In genomic region chr14:24243336-24243836, GRCh38 we compare ENCODE assay signal across 6 cellular contexts. TPM values are rescaled to one million over a fixed set of nuclear protein-coding genes. Genes with fewer than 3 reads are reported as not detected.
DNase-seq lines count a peak whose midpoint lies in the region; ATAC-seq and TF ChIP-seq lines count a peak whose summit lies in the region.

No MANE protein-coding gene starts in this region.

- peaks cover 58% of the 10 kb centered on the region for H3K4me1 ChIP-seq in CD4-positive, CD25-positive, alpha-beta regulatory T cell (ENCODE audit: control insufficient read depth, insufficient read depth, low read length, poor library complexity, severe bottlenecking)
- H3K4me1 ChIP-seq in endocrine pancreas (ENCODE audit: control insufficient read depth, insufficient read depth, low read length) (peaks cover 4% of the 10 kb centered on the region), gastrocnemius medialis (peaks cover 23 to 28% of the 10 kb centered on the region in 2 donors)

- H3K4me3 ChIP-seq in CD4-positive, CD25-positive, alpha-beta regulatory T cell (ENCODE audit: low read depth, low read length), result peak overlapping the region; percentile 85
- H3K4me3 ChIP-seq in endocrine pancreas (ENCODE audit: control insufficient read depth, insufficient read depth, low read length), result peak overlapping the region; percentile 29
- H3K4me3 ChIP-seq in gastrocnemius medialis, result peak overlapping the region; percentile 71 to 85 (median 82)

- peaks cover 12% of the 10 kb centered on the region for H3K36me3 Mint-ChIP-seq in CD4-positive, CD25-positive, alpha-beta regulatory T cell

- no peak for TF ChIP-seq POLR2A in gastrocnemius medialis (IDR thresholded peaks at IDR 0.05)

- no peak for DNase-seq in CD4-positive, CD25-positive, alpha-beta regulatory T cell
- DNase-seq in NCI-H2171 (lab: John Stamatoyannopoulos, UW), result peak; percentile 21
- no peak for DNase-seq in gastrocnemius medialis
- DNase-seq in retina, result no peak

- H3K27ac ChIP-seq in CD4-positive, CD25-positive, alpha-beta regulatory T cell (ENCODE audit: insufficient read depth, low read length, poor library complexity, severe bottlenecking), result peak overlapping the region; percentile 99
- peak overlapping the region; percentile 91 to 95 (median 94) for H3K27ac ChIP-seq in gastrocnemius medialis

- H3K9ac ChIP-seq in endocrine pancreas (ENCODE audit: control insufficient read depth, insufficient read depth, low read length), result peak overlapping the region; percentile 92

- no peaks in the 10 kb centered on the region for H3K9me3 ChIP-seq in CD4-positive, CD25-positive, alpha-beta regulatory T cell (ENCODE audit: control insufficient read depth in 2 of 2, low read length in 2 of 2)
- H3K9me3 ChIP-seq in endocrine pancreas (ENCODE audit: control insufficient read depth, low read length) (no peaks in the 10 kb centered on the region), gastrocnemius medialis (no peaks in the 10 kb centered on the region)

- in situ Hi-C loops in gastrocnemius medialis (cut with MboI; ENCODE audit: low sequenced_read_pairs in 4 of 4), result loop anchor here (5.0 to 25.0 kb wide), 4 partner anchors 51 to 194 kb away; partner anchors contain the start of genes DHRS1 (in 3 of the 4), NOP9 (in 3 of the 4), CBLN3 (in 1 of the 4) and CIDEB (in 1 of the 4)

- no peak for TF ChIP-seq CTCF in gastrocnemius medialis (IDR thresholded peaks at IDR 0.05 in 4 of 5, conservative IDR thresholded peaks at IDR 0.05 in 1 of 5)

- H3K36me3 ChIP-seq in CD4-positive, CD25-positive, alpha-beta regulatory T cell (ENCODE audit: control insufficient read depth, insufficient read depth, low read length), result peaks cover 27% of the 10 kb centered on the region
- H3K36me3 ChIP-seq in endocrine pancreas (ENCODE audit: control insufficient read depth, insufficient read depth, low read length) (no peaks in the 10 kb centered on the region), gastrocnemius medialis (peaks cover 0 to 28% of the 10 kb centered on the region in 2 donors)

- H3K27me3 Mint-ChIP-seq in CD4-positive, CD25-positive, alpha-beta regulatory T cell, result peaks cover 7% of the 10 kb centered on the region

- H3K9me3 Mint-ChIP-seq in CD4-positive, CD25-positive, alpha-beta regulatory T cell, result no peaks in the 10 kb centered on the region

- no peaks in the 10 kb centered on the region for H3K27me3 ChIP-seq in CD4-positive, CD25-positive, alpha-beta regulatory T cell (ENCODE audit: control insufficient read depth, insufficient read depth, low read length)
- H3K27me3 ChIP-seq in endocrine pancreas (ENCODE audit: control insufficient read depth, insufficient read depth, low read length) (no peaks in the 10 kb centered on the region), gastrocnemius medialis (no peaks in the 10 kb centered on the region)

- peak overlapping the region; percentile 89 to 99 (median 99) for H3K4me3 Mint-ChIP-seq in CD4-positive, CD25-positive, alpha-beta regulatory T cell

- intact Hi-C loops in gastrocnemius medialis (cut with DNase I; ENCODE audit: low total_unique reads), result loop anchor here (2.0 kb wide), 3 partner anchors 49 to 187 kb away; partner anchors contain the start of genes LTB4R, LTB4R2 and TM9SF1

- ATAC-seq in CD4-positive, CD25-positive, alpha-beta regulatory T cell (ENCODE audit: low read depth in 2 of 2), result no peak
- ATAC-seq in gastrocnemius medialis, result no peak
- ATAC-seq in HG03565 (IDR thresholded peaks at IDR 0.05; ENCODE audit: unreplicated experiment), result no peak

- H3K4me1 Mint-ChIP-seq in CD4-positive, CD25-positive, alpha-beta regulatory T cell, result peaks cover 11 to 68% (median 48%) of the 10 kb centered on the region in 4 donors

- peak overlapping the region; percentile 100 for H3K27ac Mint-ChIP-seq in CD4-positive, CD25-positive, alpha-beta regulatory T cell

RNA-seq across cellular contexts. Expression of gene TINF2, which starts 1.0 kb away (rescaled TPM):
- total RNA-seq in CD4-positive, CD25-positive, alpha-beta regulatory T cell, result 169 TPM
- polyA plus RNA-seq in CD4-positive, CD25-positive, alpha-beta regulatory T cell, result 100 to 1,000 TPM; 216 to 242 (median 223) TPM
- 10 to 100 TPM; 41.4 to 77.1 (median 50.7) TPM for total RNA-seq in gastrocnemius medialis

RNA-seq across cellular contexts. Expression of gene GMPR2, which starts 10.7 kb away (rescaled TPM):
- 49.0 TPM for total RNA-seq in CD4-positive, CD25-positive, alpha-beta regulatory T cell
- 100 to 1,000 TPM in 3 of 4 donors, 10 to 100 TPM in 1; 95.5 to 117 (median 112) TPM for polyA plus RNA-seq in CD4-positive, CD25-positive, alpha-beta regulatory T cell
- 10 to 100 TPM; 15.4 to 44.8 (median 27.4) TPM for total RNA-seq in gastrocnemius medialis

RNA-seq across cellular contexts. Expression of gene NEDD8, which starts 11.2 kb away (rescaled TPM):
- 89.1 TPM for total RNA-seq in CD4-positive, CD25-positive, alpha-beta regulatory T cell
- polyA plus RNA-seq in CD4-positive, CD25-positive, alpha-beta regulatory T cell, result 100 to 1,000 TPM; 334 to 440 (median 349) TPM
- 100 to 1,000 TPM; 141 to 178 (median 162) TPM for total RNA-seq in gastrocnemius medialis

RNA-seq across cellular contexts. Expression of gene TGM1, which starts 19.6 kb away (rescaled TPM):
- 4.0 TPM for total RNA-seq in CD4-positive, CD25-positive, alpha-beta regulatory T cell
- polyA plus RNA-seq in CD4-positive, CD25-positive, alpha-beta regulatory T cell, result not detected
- total RNA-seq in gastrocnemius medialis, result under 1 TPM in 1 of 4 donors, not detected in 3; 0.20 TPM

RNA-seq across cellular contexts. Expression of gene MDP1, which starts 27.5 kb away (rescaled TPM):
- total RNA-seq in CD4-positive, CD25-positive, alpha-beta regulatory T cell, result 6.0 TPM
- polyA plus RNA-seq in CD4-positive, CD25-positive, alpha-beta regulatory T cell, result 10 to 100 TPM; 29.0 to 52.6 (median 35.6) TPM
- 10 to 100 TPM in 3 of 4 donors, 1 to 10 TPM in 1; 6.7 to 19.2 (median 13.9) TPM for total RNA-seq in gastrocnemius medialis

Comparison
In these comparisons a context has a peak if more than half of its experiments do, and no peak if none do; other contexts are left out.
1. H3K4me3 ChIP-seq: peak in every context shown above with its lines; median percentile 85 in CD4-positive, CD25-positive, alpha-beta regulatory T cell; 82 in gastrocnemius medialis; 29 in endocrine pancreas.